In the genomic region with DNA sequence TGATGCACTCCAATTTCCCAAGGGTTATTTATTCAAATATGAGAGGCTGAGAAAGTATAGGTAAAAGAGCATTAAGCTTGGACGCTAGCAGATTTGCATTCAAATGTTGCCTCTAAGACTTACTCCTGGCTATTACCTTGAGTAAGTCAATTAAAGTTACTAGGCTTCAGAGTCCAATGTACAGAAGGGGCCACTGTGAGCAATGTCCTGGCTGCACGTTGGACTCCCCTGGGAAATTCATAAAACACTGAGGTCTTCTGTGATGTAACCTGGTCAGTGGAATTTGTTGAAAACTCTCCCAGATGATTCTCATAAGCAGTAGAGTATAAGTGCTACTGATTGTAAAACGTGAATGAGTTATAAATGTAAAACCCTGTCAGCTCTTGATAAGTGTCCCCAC, we compare ENCODE assay signal across 1 cellular context.
TF ChIP-seq lines count a peak whose summit lies in the region.

No MANE protein-coding gene starts in this region.

TF ChIP-seq in GM23338, 12 proteins besides CTCF, POLR2A, EP300 and RAD21 (continued from another document):
- TF ChIP-seq, protein P1, sequence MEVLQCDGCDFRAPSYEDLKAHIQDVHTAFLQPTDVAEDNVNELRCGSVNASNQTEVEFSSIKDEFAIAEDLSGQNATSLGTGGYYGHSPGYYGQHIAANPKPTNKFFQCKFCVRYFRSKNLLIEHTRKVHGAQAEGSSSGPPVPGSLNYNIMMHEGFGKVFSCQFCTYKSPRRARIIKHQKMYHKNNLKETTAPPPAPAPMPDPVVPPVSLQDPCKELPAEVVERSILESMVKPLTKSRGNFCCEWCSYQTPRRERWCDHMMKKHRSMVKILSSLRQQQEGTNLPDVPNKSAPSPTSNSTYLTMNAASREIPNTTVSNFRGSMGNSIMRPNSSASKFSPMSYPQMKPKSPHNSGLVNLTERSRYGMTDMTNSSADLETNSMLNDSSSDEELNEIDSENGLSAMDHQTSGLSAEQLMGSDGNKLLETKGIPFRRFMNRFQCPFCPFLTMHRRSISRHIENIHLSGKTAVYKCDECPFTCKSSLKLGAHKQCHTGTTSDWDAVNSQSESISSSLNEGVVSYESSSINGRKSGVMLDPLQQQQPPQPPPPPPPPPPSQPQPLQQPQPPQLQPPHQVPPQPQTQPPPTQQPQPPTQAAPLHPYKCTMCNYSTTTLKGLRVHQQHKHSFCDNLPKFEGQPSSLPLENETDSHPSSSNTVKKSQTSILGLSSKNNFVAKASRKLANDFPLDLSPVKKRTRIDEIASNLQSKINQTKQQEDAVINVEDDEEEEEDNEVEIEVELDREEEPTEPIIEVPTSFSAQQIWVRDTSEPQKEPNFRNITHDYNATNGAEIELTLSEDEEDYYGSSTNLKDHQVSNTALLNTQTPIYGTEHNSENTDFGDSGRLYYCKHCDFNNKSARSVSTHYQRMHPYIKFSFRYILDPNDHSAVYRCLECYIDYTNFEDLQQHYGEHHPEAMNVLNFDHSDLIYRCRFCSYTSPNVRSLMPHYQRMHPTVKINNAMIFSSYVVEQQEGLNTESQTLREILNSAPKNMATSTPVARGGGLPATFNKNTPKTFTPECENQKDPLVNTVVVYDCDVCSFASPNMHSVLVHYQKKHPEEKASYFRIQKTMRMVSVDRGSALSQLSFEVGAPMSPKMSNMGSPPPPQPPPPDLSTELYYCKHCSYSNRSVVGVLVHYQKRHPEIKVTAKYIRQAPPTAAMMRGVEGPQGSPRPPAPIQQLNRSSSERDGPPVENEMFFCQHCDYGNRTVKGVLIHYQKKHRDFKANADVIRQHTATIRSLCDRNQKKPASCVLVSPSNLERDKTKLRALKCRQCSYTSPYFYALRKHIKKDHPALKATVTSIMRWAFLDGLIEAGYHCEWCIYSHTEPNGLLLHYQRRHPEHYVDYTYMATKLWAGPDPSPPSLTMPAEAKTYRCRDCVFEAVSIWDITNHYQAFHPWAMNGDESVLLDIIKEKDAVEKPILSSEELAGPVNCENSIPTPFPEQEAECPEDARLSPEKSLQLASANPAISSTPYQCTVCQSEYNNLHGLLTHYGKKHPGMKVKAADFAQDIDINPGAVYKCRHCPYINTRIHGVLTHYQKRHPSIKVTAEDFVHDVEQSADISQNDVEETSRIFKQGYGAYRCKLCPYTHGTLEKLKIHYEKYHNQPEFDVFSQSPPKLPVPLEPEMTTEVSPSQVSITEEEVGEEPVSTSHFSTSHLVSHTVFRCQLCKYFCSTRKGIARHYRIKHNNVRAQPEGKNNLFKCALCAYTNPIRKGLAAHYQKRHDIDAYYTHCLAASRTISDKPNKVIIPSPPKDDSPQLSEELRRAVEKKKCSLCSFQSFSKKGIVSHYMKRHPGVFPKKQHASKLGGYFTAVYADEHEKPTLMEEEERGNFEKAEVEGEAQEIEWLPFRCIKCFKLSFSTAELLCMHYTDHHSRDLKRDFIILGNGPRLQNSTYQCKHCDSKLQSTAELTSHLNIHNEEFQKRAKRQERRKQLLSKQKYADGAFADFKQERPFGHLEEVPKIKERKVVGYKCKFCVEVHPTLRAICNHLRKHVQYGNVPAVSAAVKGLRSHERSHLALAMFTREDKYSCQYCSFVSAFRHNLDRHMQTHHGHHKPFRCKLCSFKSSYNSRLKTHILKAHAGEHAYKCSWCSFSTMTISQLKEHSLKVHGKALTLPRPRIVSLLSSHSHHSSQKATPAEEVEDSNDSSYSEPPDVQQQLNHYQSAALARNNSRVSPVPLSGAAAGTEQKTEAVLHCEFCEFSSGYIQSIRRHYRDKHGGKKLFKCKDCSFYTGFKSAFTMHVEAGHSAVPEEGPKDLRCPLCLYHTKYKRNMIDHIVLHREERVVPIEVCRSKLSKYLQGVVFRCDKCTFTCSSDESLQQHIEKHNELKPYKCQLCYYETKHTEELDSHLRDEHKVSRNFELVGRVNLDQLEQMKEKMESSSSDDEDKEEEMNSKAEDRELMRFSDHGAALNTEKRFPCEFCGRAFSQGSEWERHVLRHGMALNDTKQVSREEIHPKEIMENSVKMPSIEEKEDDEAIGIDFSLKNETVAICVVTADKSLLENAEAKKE (CRISPR knock-in tag; IDR thresholded peaks at IDR 0.05) = no peak
- TF ChIP-seq EZH2 (IDR thresholded peaks at IDR 0.05; ENCODE audit: low read depth, unreplicated experiment) (no peak), NANOG (IDR thresholded peaks at IDR 0.05; ENCODE audit: borderline replicate concordance) (no peak), POLR2AphosphoS5 (IDR thresholded peaks at IDR 0.05; ENCODE audit: low read depth) (no peak)
- TF ChIP-seq, protein P2, sequence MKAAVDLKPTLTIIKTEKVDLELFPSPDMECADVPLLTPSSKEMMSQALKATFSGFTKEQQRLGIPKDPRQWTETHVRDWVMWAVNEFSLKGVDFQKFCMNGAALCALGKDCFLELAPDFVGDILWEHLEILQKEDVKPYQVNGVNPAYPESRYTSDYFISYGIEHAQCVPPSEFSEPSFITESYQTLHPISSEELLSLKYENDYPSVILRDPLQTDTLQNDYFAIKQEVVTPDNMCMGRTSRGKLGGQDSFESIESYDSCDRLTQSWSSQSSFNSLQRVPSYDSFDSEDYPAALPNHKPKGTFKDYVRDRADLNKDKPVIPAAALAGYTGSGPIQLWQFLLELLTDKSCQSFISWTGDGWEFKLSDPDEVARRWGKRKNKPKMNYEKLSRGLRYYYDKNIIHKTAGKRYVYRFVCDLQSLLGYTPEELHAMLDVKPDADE (IDR thresholded peaks at IDR 0.05) = no peak
